In the genomic region with DNA sequence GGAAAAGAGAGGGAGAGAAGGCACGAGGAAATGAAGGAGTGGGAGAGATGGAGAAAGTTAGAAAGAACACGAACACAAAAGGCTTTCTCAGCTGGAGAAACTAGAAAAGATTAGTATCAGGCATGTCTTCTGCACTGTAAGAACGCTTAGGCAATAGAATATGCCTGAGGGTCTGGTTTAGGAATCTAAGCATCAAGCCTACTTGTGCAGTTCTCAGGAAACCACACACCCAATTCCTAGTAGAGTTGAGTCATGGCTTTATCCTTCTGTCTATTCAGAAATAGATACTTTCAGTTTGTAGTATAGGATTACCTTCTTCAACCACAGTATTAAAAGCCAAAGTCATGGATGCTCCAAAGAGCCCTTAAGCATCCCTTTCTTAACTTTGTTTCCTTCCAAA, we compare ENCODE assay signal across 14 cellular contexts.
A peak's percentile ranks its signal among the peaks of the same experiment; 100 is the strongest.
DNase-seq lines count a peak whose midpoint lies in the region; ATAC-seq and TF ChIP-seq lines count a peak whose summit lies in the region.
"Had no signal": no experiment of that assay in that cellular context is flagged by ENCODE, and none has a peak within 500 bp of the region (broad histone marks: within the 10 kb centered on the region; RNA-seq: fewer than 3 reads in every experiment).

No MANE protein-coding gene starts in this region.

- H3K4me3 ChIP-seq in DND-41 (ENCODE audit: low read depth in 1 of 2, low read length in 2 of 2) (no peak overlapping the region), NT2/D1 (ENCODE audit: insufficient read length, low read depth) (no peak overlapping the region), cardiac fibroblast (replicated peaks in 1 of 2; ENCODE audit: low read depth in 2 of 2, low read length in 2 of 2) (no peak overlapping the region), body of pancreas (no peak overlapping the region), right cardiac atrium (ENCODE audit: low read length) (no peak overlapping the region)
- H3K4me3 ChIP-seq: BLaER1 treated with 17β-estradiol and CSF1 and Interleukin-3, amounts not matched to agents 10 nM and 100 nM; mucosa of descending colon had no signal

- no peaks in the 10 kb centered on the region for H3K36me3 Mint-ChIP-seq in mesothelial cell of epicardium
- H3K36me3 Mint-ChIP-seq: activated naive CD4-positive, alpha-beta T cell treated with anti-CD3 and anti-CD28 coated beads, Interleukin-2, amount 10 ng/mL, durations not matched to agents 7 days and 5 days had no signal

- H3K27ac ChIP-seq in DND-41 (ENCODE audit: low read length) (no peak overlapping the region), body of pancreas (no peak overlapping the region), right cardiac atrium (ENCODE audit: low read length) (no peak overlapping the region)
- H3K27ac ChIP-seq: BLaER1 treated with 17β-estradiol and CSF1 and Interleukin-3, amounts not matched to agents 10 nM and 100 nM had no signal

- no peaks in the 10 kb centered on the region for H3K27me3 Mint-ChIP-seq in mesothelial cell of epicardium (ENCODE audit: low read depth)
- H3K27me3 Mint-ChIP-seq: activated naive CD4-positive, alpha-beta T cell treated with anti-CD3 and anti-CD28 coated beads, Interleukin-2, amount 10 ng/mL, durations not matched to agents 7 days and 5 days had no signal

- H3K9me3 ChIP-seq in DND-41 (ENCODE audit: insufficient read depth, low read length, severe bottlenecking) (no peaks in the 10 kb centered on the region), NT2/D1 (ENCODE audit: insufficient read depth, low read length) (peaks cover 3% of the 10 kb centered on the region; the same call in 1 of the 2 replicates), body of pancreas (no peaks in the 10 kb centered on the region), right cardiac atrium (ENCODE audit: control insufficient read depth, low read length) (no peaks in the 10 kb centered on the region)

- intact Hi-C loops in body of pancreas (cut with DNase I), result no loop called here
- intact Hi-C loops in right cardiac atrium (cut with DNase I), result no loop called here

- H3K27me3 ChIP-seq in DND-41 (ENCODE audit: insufficient read depth, low read length, poor library complexity) (no peaks in the 10 kb centered on the region), NT2/D1 (ENCODE audit: insufficient read depth, insufficient read length) (no peaks in the 10 kb centered on the region), body of pancreas (no peaks in the 10 kb centered on the region), right cardiac atrium (ENCODE audit: control insufficient read depth, insufficient read depth) (no peaks in the 10 kb centered on the region)
- H3K27me3 ChIP-seq: BLaER1 treated with 17β-estradiol and CSF1 and Interleukin-3, amounts not matched to agents 10 nM and 100 nM had no signal

- no peaks in the 10 kb centered on the region for H3K36me3 ChIP-seq in DND-41 (ENCODE audit: insufficient read depth, low read length)
- H3K36me3 ChIP-seq in NT2/D1 (ENCODE audit: insufficient read depth, insufficient read length, low read length), result no peaks in the 10 kb centered on the region
- H3K36me3 ChIP-seq in body of pancreas (replicated peaks in 1 of 2; ENCODE audit: insufficient read depth in 1 of 2, low read depth in 2 of 2), result no peaks in the 10 kb centered on the region
- H3K36me3 ChIP-seq: BLaER1 treated with 17β-estradiol and CSF1 and Interleukin-3, amounts not matched to agents 10 nM and 100 nM had no signal

- 37 to 48% methylated on average over 3 of the region's 3 CpGs for WGBS in body of pancreas, 2 donors
- 47% methylated on average over 3 of the region's 3 CpGs for WGBS in right cardiac atrium

- no peaks in the 10 kb centered on the region for H3K4me1 Mint-ChIP-seq in mesothelial cell of epicardium
- H3K4me1 Mint-ChIP-seq: activated naive CD4-positive, alpha-beta T cell treated with anti-CD3 and anti-CD28 coated beads, Interleukin-2, amount 10 ng/mL, durations not matched to agents 7 days and 5 days had no signal

- H3K27ac Mint-ChIP-seq in mesothelial cell of epicardium, result peak overlapping the region; percentile 55
- H3K27ac Mint-ChIP-seq: activated naive CD4-positive, alpha-beta T cell treated with anti-CD3 and anti-CD28 coated beads, Interleukin-2, amount 10 ng/mL, durations not matched to agents 7 days and 5 days had no signal

- H4K20me1 ChIP-seq in DND-41 (ENCODE audit: insufficient read depth, low read length), result no peaks in the 10 kb centered on the region
- H4K20me1 ChIP-seq: BLaER1 treated with 17β-estradiol and CSF1 and Interleukin-3, amounts not matched to agents 10 nM and 100 nM had no signal

- H3K9ac ChIP-seq in DND-41 (ENCODE audit: low read depth, low read length), result no peak overlapping the region
- no peak overlapping the region for H3K9ac ChIP-seq in NT2/D1 (ENCODE audit: insufficient read length, low read depth)
- H3K9ac ChIP-seq: BLaER1 treated with 17β-estradiol and CSF1 and Interleukin-3, amounts not matched to agents 10 nM and 100 nM had no signal

- no peaks in the 10 kb centered on the region for H3K79me2 ChIP-seq in DND-41 (ENCODE audit: insufficient read depth, low read length)

- TF ChIP-seq POLR2A in body of pancreas (IDR thresholded peaks at IDR 0.05), result no peak

- TF ChIP-seq CTCF in DND-41 (IDR thresholded peaks at IDR 0.05; ENCODE audit: borderline replicate concordance, extremely low read depth, low read length, poor library complexity, severe bottlenecking) (no peak), cardiac fibroblast (IDR thresholded peaks at IDR 0.05; ENCODE audit: low read depth, low read length) (no peak), mesothelial cell of epicardium (IDR thresholded peaks at IDR 0.05; ENCODE audit: unreplicated experiment) (no peak), body of pancreas (IDR thresholded peaks at IDR 0.05) (no peak)

- ATAC-seq in DND-41 (ENCODE audit: insufficient read depth, low read depth), result peak; percentile 60
- no peak for ATAC-seq in body of pancreas
- ATAC-seq in right cardiac atrium, result no peak
- ATAC-seq in HG03280 (IDR thresholded peaks at IDR 0.05; ENCODE audit: unreplicated experiment), result no peak
- no peak for ATAC-seq in GM18868 (IDR thresholded peaks at IDR 0.05; ENCODE audit: unreplicated experiment)
- ATAC-seq: mucosa of descending colon had no signal

- DNase-seq in DND-41 (no peak), NT2/D1 (ENCODE audit: low read depth, low spot score) (peak; percentile 2), cardiac fibroblast (ENCODE audit: low read depth in 2 of 2) (peak; percentile 54 to 84), mesothelial cell of epicardium (ENCODE audit: low spot score in 2 of 2, unreplicated experiment in 2 of 2) (no peak), body of pancreas (no peak), right cardiac atrium (no peak)
- DNase-seq: activated CD8-positive, alpha-beta memory T cell treated with anti-CD3 and anti-CD28 coated beads, Interleukin-2, amount 50 U/mL, for 4 hours; activated naive CD4-positive, alpha-beta T cell treated with anti-CD3 and anti-CD28 coated beads, Interleukin-2, amount 10 ng/mL, durations not matched to agents 7 days and 5 days; DMS79; mucosa of descending colon; stimulated activated CD4-positive, alpha-beta T cell treated with anti-CD3 and anti-CD28 coated beads, Interleukin-4, amount 100 ng/mL, for 1 hour had no signal

- H3K4me2 ChIP-seq in DND-41 (ENCODE audit: insufficient read depth, low read length), result no peak overlapping the region

- H2AFZ ChIP-seq in DND-41 (ENCODE audit: low read depth, low read length), result no peak overlapping the region

- peaks cover 20% of the 10 kb centered on the region for H3K9me3 Mint-ChIP-seq in mesothelial cell of epicardium
- H3K9me3 Mint-ChIP-seq: activated naive CD4-positive, alpha-beta T cell treated with anti-CD3 and anti-CD28 coated beads, Interleukin-2, amount 10 ng/mL, durations not matched to agents 7 days and 5 days had no signal

- H3K4me1 ChIP-seq in DND-41 (ENCODE audit: insufficient read depth, low read length), result no peaks in the 10 kb centered on the region
- no peaks in the 10 kb centered on the region for H3K4me1 ChIP-seq in NT2/D1 (ENCODE audit: insufficient read depth, insufficient read length)
- no peaks in the 10 kb centered on the region for H3K4me1 ChIP-seq in body of pancreas
- no peaks in the 10 kb centered on the region for H3K4me1 ChIP-seq in right cardiac atrium (ENCODE audit: control insufficient read depth, insufficient read depth, low read length)

- H3K4me3 Mint-ChIP-seq in mesothelial cell of epicardium, result no peak overlapping the region
- H3K4me3 Mint-ChIP-seq: activated naive CD4-positive, alpha-beta T cell treated with anti-CD3 and anti-CD28 coated beads, Interleukin-2, amount 10 ng/mL, durations not matched to agents 7 days and 5 days had no signal

Comparison
In these comparisons a context has a peak if more than half of its experiments do, and no peak if none do; other contexts are left out.
1. DNase-seq: peak in NT2/D1 (single experiment) and cardiac fibroblast (2 of 2); none in DND-41 (single experiment), mesothelial cell of epicardium (0 of 2), body of pancreas (0 of 4) and right cardiac atrium (0 of 3).